ENCODE assay signal across 4 cellular contexts in genomic region chr4:6725427-6725961, GRCh38. TPM values are rescaled to one million over a fixed set of nuclear protein-coding genes. Genes with fewer than 3 reads are reported as not detected.
"Had no signal": no experiment of that assay in that cellular context is flagged by ENCODE, and none has a peak within 500 bp of the region (broad histone marks: within the 10 kb centered on the region; RNA-seq: fewer than 3 reads in every experiment).

No MANE protein-coding gene starts in this region.

RNA-seq across cellular contexts. Expression of gene S100P, which starts 31.8 kb away (rescaled TPM):
- total RNA-seq: ascending aorta, LHCN-M2, RPMI7951, WTC11 had no signal
